ENCODE assay signal across 27 cellular contexts in genomic region chr14:104776961-104777807, GRCh38. TPM values are rescaled to one million over a fixed set of nuclear protein-coding genes. Genes with fewer than 3 reads are reported as not detected.
DNase-seq lines count a peak whose midpoint lies in the region; ATAC-seq, FAIRE-seq and TF ChIP-seq lines count a peak whose summit lies in the region.
"Had no signal": no experiment of that assay in that cellular context is flagged by ENCODE, and none has a peak within 500 bp of the region (broad histone marks: within the 10 kb centered on the region; RNA-seq: fewer than 3 reads in every experiment).

No MANE protein-coding gene starts in this region.

- H3K4me1 Mint-ChIP-seq in Caco-2 (ENCODE audit: low read depth, unreplicated experiment), result no peaks in the 10 kb centered on the region
- H3K4me1 Mint-ChIP-seq in nephron, result no peaks in the 10 kb centered on the region
- no peaks in the 10 kb centered on the region for H3K4me1 Mint-ChIP-seq in stimulated activated naive CD8-positive, alpha-beta T cell treated with anti-CD3 and anti-CD28 coated beads, Interleukin-15, amount 100 ng/mL, for 72 hours
- H3K4me1 Mint-ChIP-seq: immature natural killer cell had no signal

- ATAC-seq in HG02588 (IDR thresholded peaks at IDR 0.05; ENCODE audit: unreplicated experiment), result no peak
- no peak for ATAC-seq in stimulated activated naive CD8-positive, alpha-beta T cell treated with anti-CD3 and anti-CD28 coated beads, Interleukin-15, amount 100 ng/mL, for 72 hours
- ATAC-seq: left lobe of liver had no signal

- FAIRE-seq in HTR-8/SVneo (lab: Jason Lieb, UNC), result peak; percentile 63

- H3K9me3 ChIP-seq in Caco-2, result no peaks in the 10 kb centered on the region
- H3K9me3 ChIP-seq: ascending aorta, ovary, right atrium auricular region, thoracic aorta had no signal

- no peaks in the 10 kb centered on the region for H3K27me3 Mint-ChIP-seq in Caco-2 (ENCODE audit: insufficient read depth, unreplicated experiment)
- H3K27me3 Mint-ChIP-seq in nephron (ENCODE audit: low read depth), result no peaks in the 10 kb centered on the region
- no peaks in the 10 kb centered on the region for H3K27me3 Mint-ChIP-seq in stimulated activated naive CD8-positive, alpha-beta T cell treated with anti-CD3 and anti-CD28 coated beads, Interleukin-15, amount 100 ng/mL, for 72 hours
- H3K27me3 Mint-ChIP-seq: naive B cell had no signal

- no peaks in the 10 kb centered on the region; the same call in none of the 2 replicates for H3K36me3 ChIP-seq in Caco-2 (ENCODE audit: control insufficient read depth, insufficient read depth, low read length)
- H3K36me3 ChIP-seq: ovary had no signal

- no peak overlapping the region for H3K27ac Mint-ChIP-seq in Caco-2 (ENCODE audit: unreplicated experiment)
- no peak overlapping the region for H3K27ac Mint-ChIP-seq in nephron
- peak overlapping the region in 1 of 2 donors; percentile 34 for H3K27ac Mint-ChIP-seq in stimulated activated naive CD8-positive, alpha-beta T cell treated with anti-CD3 and anti-CD28 coated beads, Interleukin-15, amount 100 ng/mL, for 72 hours
- H3K27ac Mint-ChIP-seq: activated naive CD4-positive, alpha-beta T cell treated with anti-CD3 and anti-CD28 coated beads for 36 hours; naive B cell had no signal

- DNase-seq in Caco-2 (no peak), HTR-8/SVneo (ENCODE audit: insufficient read length, low spot score) (no peak), choroid plexus epithelial cell (ENCODE audit: low read depth) (no peak), SIG-M5 (lab: John Stamatoyannopoulos, UW) (no peak), dedifferentiated amniotic fluid mesenchymal stem cell (ENCODE audit: extremely low spot score) (no peak)
- no peak for DNase-seq in stimulated activated naive CD8-positive, alpha-beta T cell treated with anti-CD3 and anti-CD28 coated beads, Interleukin-15, amount 100 ng/mL, for 72 hours
- DNase-seq: activated CD4-positive, alpha-beta T cell treated with anti-CD3 and anti-CD28 coated beads, Interleukin-2, amount 50 U/mL, for 1 hour; activated naive CD4-positive, alpha-beta T cell treated with anti-CD3 and anti-CD28 coated beads for 36 hours; C1 segment of cervical spinal cord; effector CD8-positive, alpha-beta T cell; foreskin fibroblast; immature natural killer cell; mesendoderm; naive B cell; NCI-H146; NCI-H2171; NCI-H524 treated with DMSO at 0.1 percent for 48 hours; ovary; stimulated activated CD4-positive, alpha-beta T cell treated with anti-CD3 and anti-CD28 coated beads, Interleukin-12 subunit alpha, Interleukin-12 subunit beta, amount 100 ng/mL, for 4 hours; stimulated activated CD4-positive, alpha-beta T cell treated with anti-CD3 and anti-CD28 coated beads, Interleukin-4, amount 100 ng/mL, for 24 hours; stimulated activated naive CD4-positive, alpha-beta T cell had no signal

- H3K4me3 Mint-ChIP-seq in Caco-2 (ENCODE audit: unreplicated experiment) (peak overlapping the region; percentile 13), nephron (no peak overlapping the region)
- H3K4me3 Mint-ChIP-seq in stimulated activated naive CD8-positive, alpha-beta T cell treated with anti-CD3 and anti-CD28 coated beads, Interleukin-15, amount 100 ng/mL, for 72 hours, result no peak overlapping the region
- H3K4me3 Mint-ChIP-seq: activated naive CD4-positive, alpha-beta T cell treated with anti-CD3 and anti-CD28 coated beads for 36 hours; immature natural killer cell had no signal

- no peaks in the 10 kb centered on the region for H3K27me3 ChIP-seq in Caco-2 (replicated peaks; ENCODE audit: control insufficient read depth, insufficient read depth, low read length)
- H3K27me3 ChIP-seq: ascending aorta, ovary, right atrium auricular region had no signal

- H3K36me3 Mint-ChIP-seq in Caco-2 (ENCODE audit: insufficient read depth, unreplicated experiment) (peaks cover 53% of the 10 kb centered on the region), nephron (ENCODE audit: low read depth) (peaks cover 12% of the 10 kb centered on the region)

- H3K4me3 ChIP-seq in Caco-2 (ENCODE audit: low read depth, low read length), result no peak overlapping the region
- no peak overlapping the region for H3K4me3 ChIP-seq in choroid plexus epithelial cell (ENCODE audit: low read depth, low read length)
- H3K4me3 ChIP-seq: ascending aorta, ovary, right atrium auricular region, thoracic aorta had no signal

- POLR2A ChIA-PET in Caco-2 (lab: Charles Lee), result no interaction called here

- no TSS peak for BruUV-seq in Caco-2 (replicated peaks; lab: Mats Ljungman, UMichigan)

- H3K9me3 Mint-ChIP-seq in Caco-2 (ENCODE audit: unreplicated experiment) (no peaks in the 10 kb centered on the region), nephron (no peaks in the 10 kb centered on the region)
- H3K9me3 Mint-ChIP-seq in stimulated activated naive CD8-positive, alpha-beta T cell treated with anti-CD3 and anti-CD28 coated beads, Interleukin-15, amount 100 ng/mL, for 72 hours, result no peaks in the 10 kb centered on the region
- H3K9me3 Mint-ChIP-seq: activated naive CD4-positive, alpha-beta T cell treated with anti-CD3 and anti-CD28 coated beads for 36 hours; immature natural killer cell; naive B cell had no signal

- intact Hi-C loops in Caco-2 (cut with micrococcal nuclease; ENCODE audit: unreplicated experiment), result no loop called here

- CTCF ChIA-PET in Caco-2 (lab: Charles Lee), result no interaction called here

- no peaks in the 10 kb centered on the region for H3K4me1 ChIP-seq in Caco-2
- H3K4me1 ChIP-seq: ascending aorta, right atrium auricular region had no signal

- TF ChIP-seq CTCF in Caco-2 (IDR thresholded peaks at IDR 0.05; ENCODE audit: insufficient read depth in 1 of 2, low read depth in 1 of 2, low read length in 1 of 2, severe bottlenecking in 1 of 2, unreplicated experiment in 1 of 2), result no peak
- peak; percentile 30 for TF ChIP-seq CTCF in choroid plexus epithelial cell (conservative IDR thresholded peaks at IDR 0.05; ENCODE audit: low read depth, low read length)
- peak in 2 of 3 experiments; percentile 12 to 15 for TF ChIP-seq CTCF in nephron (IDR thresholded peaks at IDR 0.05; ENCODE audit: unreplicated experiment in 3 of 3)

RNA-seq across cellular contexts. Expression of gene AKT1, which starts 18.4 kb away (rescaled TPM):
- total RNA-seq in Caco-2 (2022), result 110 and 111 TPM in 2 replicates

RNA-seq across cellular contexts. Expression of gene ZBTB42, which starts 23.7 kb away (rescaled TPM):
- total RNA-seq in Caco-2 (2022), result 9.1 and 9.7 TPM in 2 replicates

RNA-seq across cellular contexts. Expression of gene SIVA1, which starts 24.2 kb away (rescaled TPM):
- total RNA-seq in Caco-2 (2022), result 99.3 and 105 TPM in 2 replicates

RNA-seq across cellular contexts. Expression of gene ADSS1, which starts 53.2 kb away (rescaled TPM):
- total RNA-seq in Caco-2 (2022), result 1.6 and 3.2 TPM in 2 replicates

Comparison
In these comparisons a context has a peak if more than half of its experiments do, and no peak if none do; other contexts are left out.
1. CTCF ChIP-seq: peak in choroid plexus epithelial cell (single experiment) and nephron (2 of 3); none in Caco-2 (0 of 2).